11 cellular contexts compared by ENCODE assay signal in genomic region chr13:113548171-113548641, GRCh38. TPM values are rescaled to one million over a fixed set of nuclear protein-coding genes. Genes with fewer than 3 reads are reported as not detected.
A peak's percentile ranks its signal among the peaks of the same experiment; 100 is the strongest.
DNase-seq lines count a peak whose midpoint lies in the region; ATAC-seq, FAIRE-seq and TF ChIP-seq lines count a peak whose summit lies in the region.
"Had no signal": no experiment of that assay in that cellular context is flagged by ENCODE, and none has a peak within 500 bp of the region (broad histone marks: within the 10 kb centered on the region; RNA-seq: fewer than 3 reads in every experiment).

No MANE protein-coding gene starts in this region.

- H4K91ac ChIP-seq in trophoblast cell (ENCODE audit: low read depth, low read length), result no peak overlapping the region

- H3K27me3 ChIP-seq in trophoblast cell (ENCODE audit: insufficient read depth, low read length), result no peaks in the 10 kb centered on the region
- H3K27me3 ChIP-seq: hepatocyte, SJSA1 had no signal

- DNase-seq in EH (ENCODE audit: low read depth), result peak; percentile 77
- peak; percentile 13 for DNase-seq in NCI-H2227 treated with DMSO at 0.1 percent for 48 hours (lab: John Stamatoyannopoulos, UW)
- peak; percentile 36 for DNase-seq in fibroblast of pulmonary artery (ENCODE audit: low read depth)
- DNase-seq in trophoblast cell, result peak; percentile 31 to 55
- no peak for DNase-seq in SIG-M5 treated with dmso at 0.1 percent for 504 hours (lab: John Stamatoyannopoulos, UW; ENCODE audit: unreplicated experiment)
- no peak for DNase-seq in HTR-8/SVneo (ENCODE audit: insufficient read length, low spot score)
- DNase-seq: CD4-positive, CD25-positive, alpha-beta regulatory T cell had no signal

- no peak overlapping the region for H2AFZ ChIP-seq in trophoblast cell (ENCODE audit: insufficient read depth, low read length, poor library complexity)
- H2AFZ ChIP-seq: hepatocyte had no signal

- no peak overlapping the region for H2AK5ac ChIP-seq in trophoblast cell (ENCODE audit: low read length)

- H3K9ac ChIP-seq in trophoblast cell (ENCODE audit: low read length), result no peak overlapping the region

- H3K4ac ChIP-seq in trophoblast cell (ENCODE audit: low read depth, low read length), result no peak overlapping the region

- no peak overlapping the region for H2BK5ac ChIP-seq in trophoblast cell (ENCODE audit: low read depth, low read length, poor library complexity)

- H3K4me1 ChIP-seq in trophoblast cell (ENCODE audit: control insufficient read depth in 1 of 2, insufficient read depth in 2 of 2, low read length in 2 of 2), result peaks cover 27 to 36% of the 10 kb centered on the region in 2 experiments

- H3K4me2 ChIP-seq in trophoblast cell (ENCODE audit: low read length), result no peak overlapping the region
- H3K4me2 ChIP-seq: hepatocyte had no signal

- H2BK120ac ChIP-seq in trophoblast cell (ENCODE audit: insufficient read depth, low read length, poor library complexity), result no peak overlapping the region

- no peak for FAIRE-seq in HTR-8/SVneo (lab: Jason Lieb, UNC)

- H3K79me1 ChIP-seq in trophoblast cell (ENCODE audit: low read length), result peaks cover 27% of the 10 kb centered on the region

- peaks cover 3% of the 10 kb centered on the region for H3K9me3 ChIP-seq in trophoblast cell (ENCODE audit: insufficient read depth, low read depth, low read length)
- H3K9me3 ChIP-seq: SJSA1 had no signal

- H4K12ac ChIP-seq in trophoblast cell (ENCODE audit: low read depth, low read length), result no peak overlapping the region

- H4K8ac ChIP-seq in trophoblast cell (ENCODE audit: low read depth, low read length), result no peak overlapping the region

- no CpG with 5 or more reads among the region's 32 CpGs for WGBS in trophoblast cell (ENCODE audit: extremely low coverage, insufficient coverage, insufficient read length)

- H2BK12ac ChIP-seq in trophoblast cell (ENCODE audit: low read length), result no peak overlapping the region

- H3K23ac ChIP-seq in trophoblast cell (ENCODE audit: low read length), result no peak overlapping the region

- no peak overlapping the region for H3K14ac ChIP-seq in trophoblast cell (ENCODE audit: low read length)

- H3K18ac ChIP-seq in trophoblast cell (ENCODE audit: low read length), result peak overlapping the region; percentile 16

- H3K79me2 ChIP-seq in trophoblast cell (ENCODE audit: control insufficient read depth, insufficient read depth, low read length, poor library complexity), result peaks cover 13% of the 10 kb centered on the region

- no peak for TF ChIP-seq CTCF in fibroblast of pulmonary artery (IDR thresholded peaks at IDR 0.05; ENCODE audit: low read length, missing control alignments)

- ATAC-seq in HG02678 (IDR thresholded peaks at IDR 0.05; ENCODE audit: unreplicated experiment), result no peak
- no peak for ATAC-seq in GM21528 (IDR thresholded peaks at IDR 0.05; ENCODE audit: low FRiP score, unreplicated experiment)

- no peak overlapping the region for H3K27ac ChIP-seq in trophoblast cell (ENCODE audit: low read depth, low read length)
- H3K27ac ChIP-seq: hepatocyte, SJSA1 had no signal

- H3K36me3 ChIP-seq in trophoblast cell (ENCODE audit: control insufficient read depth in 1 of 2, insufficient read depth in 2 of 2, low read length in 2 of 2), result peaks cover 39 to 48% of the 10 kb centered on the region in 2 experiments

- H3K4me3 ChIP-seq in fibroblast of pulmonary artery (replicated peaks; ENCODE audit: low read depth, low read length), result no peak overlapping the region
- no peak overlapping the region for H3K4me3 ChIP-seq in trophoblast cell (ENCODE audit: low read depth, low read length)
- H3K4me3 ChIP-seq: hepatocyte, SJSA1 had no signal

RNA-seq across cellular contexts. Expression of gene TFDP1, which starts 36.3 kb away (rescaled TPM):
- 59.9 and 61.4 TPM in 2 replicates for polyA plus RNA-seq in trophoblast cell (2013)

RNA-seq across cellular contexts. Expression of gene DCUN1D2, which starts 57.7 kb away (rescaled TPM):
- 15.9 and 16.7 TPM in 2 replicates for polyA plus RNA-seq in trophoblast cell (2013)

Comparison
In these comparisons a context has a peak if more than half of its experiments do, and no peak if none do; other contexts are left out.
1. DNase-seq: peak in EH (single experiment), NCI-H2227 treated with DMSO at 0.1 percent for 48 hours (single experiment), fibroblast of pulmonary artery (single experiment) and trophoblast cell (2 of 2); none in SIG-M5 treated with dmso at 0.1 percent for 504 hours (single experiment) and HTR-8/SVneo (single experiment).